ENCODE assay signal across 1 cellular context in the genomic region with DNA sequence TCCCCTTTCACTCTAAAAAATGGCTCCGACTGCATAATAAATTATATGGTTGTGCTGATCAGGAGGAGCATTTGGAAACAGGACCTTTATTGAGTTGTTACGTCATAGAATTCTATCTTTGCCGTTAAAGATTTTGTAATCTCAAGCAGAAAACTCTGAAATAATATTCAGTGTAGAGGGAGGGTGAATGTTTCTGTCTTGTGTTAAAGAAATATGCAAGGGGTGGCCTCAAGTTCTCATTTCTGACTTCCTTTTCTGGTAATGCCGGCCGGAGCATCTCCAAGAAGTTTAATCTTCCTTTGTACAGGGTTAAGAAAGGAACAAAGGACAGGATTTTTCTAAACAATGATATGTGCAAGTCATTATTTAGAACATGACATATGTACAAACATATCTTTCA.
TF ChIP-seq lines count a peak whose summit lies in the region.

No MANE protein-coding gene starts in this region.

TF ChIP-seq in WTC11, 78 proteins besides CTCF, POLR2A, EP300 and RAD21 (continued from another document):
- TF ChIP-seq, protein P1, sequence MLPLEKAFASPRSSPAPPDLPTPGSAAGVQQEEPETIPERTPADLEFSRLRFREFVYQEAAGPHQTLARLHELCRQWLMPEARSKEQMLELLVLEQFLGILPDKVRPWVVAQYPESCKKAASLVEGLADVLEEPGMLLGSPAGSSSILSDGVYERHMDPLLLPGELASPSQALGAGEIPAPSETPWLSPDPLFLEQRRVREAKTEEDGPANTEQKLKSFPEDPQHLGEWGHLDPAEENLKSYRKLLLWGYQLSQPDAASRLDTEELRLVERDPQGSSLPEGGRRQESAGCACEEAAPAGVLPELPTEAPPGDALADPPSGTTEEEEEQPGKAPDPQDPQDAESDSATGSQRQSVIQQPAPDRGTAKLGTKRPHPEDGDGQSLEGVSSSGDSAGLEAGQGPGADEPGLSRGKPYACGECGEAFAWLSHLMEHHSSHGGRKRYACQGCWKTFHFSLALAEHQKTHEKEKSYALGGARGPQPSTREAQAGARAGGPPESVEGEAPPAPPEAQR (CRISPR knock-in tag; IDR thresholded peaks at IDR 0.05): no peak
